In genomic region chr11:123707606-123708205, GRCh38 we compare ENCODE assay signal across 8 cellular contexts. TPM values are rescaled to one million over a fixed set of nuclear protein-coding genes. Genes with fewer than 3 reads are reported as not detected.
DNase-seq lines count a peak whose midpoint lies in the region; ATAC-seq and TF ChIP-seq lines count a peak whose summit lies in the region.

No MANE protein-coding gene starts in this region.

- peaks cover 0 to 2% (median 2%) of the 10 kb centered on the region in 4 donors for H3K4me1 Mint-ChIP-seq in naive thymus-derived CD8-positive, alpha-beta T cell
- H3K4me1 Mint-ChIP-seq in type B pancreatic cell (ENCODE audit: unreplicated experiment), result peaks cover 3% of the 10 kb centered on the region

- TF ChIP-seq CTCF in type B pancreatic cell (conservative IDR thresholded peaks at IDR 0.05), result peak; percentile 89

- DNase-seq in ELF-1 (ENCODE audit: low read depth, low spot score), result peak; percentile 42
- peak; percentile 87 for DNase-seq in NCI-H82 (lab: John Stamatoyannopoulos, UW)
- DNase-seq in activated CD8-positive, alpha-beta memory T cell treated with anti-CD3 and anti-CD28 coated beads, Interleukin-2, amount 50 U/mL, for 24 hours (ENCODE audit: extremely low read depth), result peak; percentile 15
- peak; percentile 29 to 59 for DNase-seq in erythroblast (lab: John Stamatoyannopoulos, UW)
- peak; percentile 39 to 83 (median 56) for DNase-seq in naive thymus-derived CD8-positive, alpha-beta T cell
- no peak for DNase-seq in type B pancreatic cell (ENCODE audit: extremely low spot score, unreplicated experiment)

- H3K27me3 Mint-ChIP-seq in naive thymus-derived CD8-positive, alpha-beta T cell, result peaks cover 5 to 19% (median 11%) of the 10 kb centered on the region in 5 donors
- peaks cover 6% of the 10 kb centered on the region for H3K27me3 Mint-ChIP-seq in type B pancreatic cell

- no peak overlapping the region for H3K4me3 Mint-ChIP-seq in naive thymus-derived CD8-positive, alpha-beta T cell
- H3K4me3 Mint-ChIP-seq in type B pancreatic cell, result no peak overlapping the region

- no peak for TF ChIP-seq POLR2A in erythroblast (IDR thresholded peaks at IDR 0.05; ENCODE audit: low read length)

- ATAC-seq in HG03378 (IDR thresholded peaks at IDR 0.05; ENCODE audit: unreplicated experiment) (peak; percentile 64), HG02763 (IDR thresholded peaks at IDR 0.05; ENCODE audit: unreplicated experiment) (no peak)
- peak; percentile 62 to 70 for ATAC-seq in naive thymus-derived CD8-positive, alpha-beta T cell

- H3K9me3 Mint-ChIP-seq in naive thymus-derived CD8-positive, alpha-beta T cell, result no peaks in the 10 kb centered on the region
- H3K9me3 Mint-ChIP-seq in type B pancreatic cell, result no peaks in the 10 kb centered on the region

- no peak overlapping the region for H3K27ac Mint-ChIP-seq in naive thymus-derived CD8-positive, alpha-beta T cell
- H3K27ac Mint-ChIP-seq in type B pancreatic cell, result no peak overlapping the region

- no peaks in the 10 kb centered on the region for H3K36me3 Mint-ChIP-seq in naive thymus-derived CD8-positive, alpha-beta T cell
- no peaks in the 10 kb centered on the region for H3K36me3 Mint-ChIP-seq in type B pancreatic cell

- POLR2A ChIA-PET in naive thymus-derived CD8-positive, alpha-beta T cell (lab: Charles Lee), result interaction anchor here (1.0 kb wide), 1 partner anchor 33 kb away, joined by 3 read pairs; no protein-coding TSS in a partner anchor

RNA-seq across cellular contexts. Expression of gene ZNF202, which starts 33.8 kb away (rescaled TPM):
- total RNA-seq in naive thymus-derived CD8-positive, alpha-beta T cell, result 10 to 100 TPM; 27.0 to 30.4 TPM
- 10 to 100 TPM in 1 of 3 donors, 1 to 10 TPM in 2; 5.3 to 13.2 (median 6.6) TPM for polyA plus RNA-seq in naive thymus-derived CD8-positive, alpha-beta T cell
- 16.2 and 20.5 TPM in 2 replicates for total RNA-seq in type B pancreatic cell (ENCODE audit: low replicate concordance)

RNA-seq across cellular contexts. Expression of gene OR6X1, which starts 46.6 kb away (rescaled TPM):
- total RNA-seq in naive thymus-derived CD8-positive, alpha-beta T cell, result not detected
- not detected for polyA plus RNA-seq in naive thymus-derived CD8-positive, alpha-beta T cell
- total RNA-seq in type B pancreatic cell (ENCODE audit: low replicate concordance), result not detected in 2 replicates

RNA-seq across cellular contexts. Expression of gene SCN3B, which starts 53.3 kb away (rescaled TPM):
- total RNA-seq in naive thymus-derived CD8-positive, alpha-beta T cell, result not detected
- not detected for polyA plus RNA-seq in naive thymus-derived CD8-positive, alpha-beta T cell
- total RNA-seq in type B pancreatic cell (ENCODE audit: low replicate concordance), result 2.5 and 4.4 TPM in 2 replicates
